Comparison of ENCODE assay signal across 29 cellular contexts in the genomic region with DNA sequence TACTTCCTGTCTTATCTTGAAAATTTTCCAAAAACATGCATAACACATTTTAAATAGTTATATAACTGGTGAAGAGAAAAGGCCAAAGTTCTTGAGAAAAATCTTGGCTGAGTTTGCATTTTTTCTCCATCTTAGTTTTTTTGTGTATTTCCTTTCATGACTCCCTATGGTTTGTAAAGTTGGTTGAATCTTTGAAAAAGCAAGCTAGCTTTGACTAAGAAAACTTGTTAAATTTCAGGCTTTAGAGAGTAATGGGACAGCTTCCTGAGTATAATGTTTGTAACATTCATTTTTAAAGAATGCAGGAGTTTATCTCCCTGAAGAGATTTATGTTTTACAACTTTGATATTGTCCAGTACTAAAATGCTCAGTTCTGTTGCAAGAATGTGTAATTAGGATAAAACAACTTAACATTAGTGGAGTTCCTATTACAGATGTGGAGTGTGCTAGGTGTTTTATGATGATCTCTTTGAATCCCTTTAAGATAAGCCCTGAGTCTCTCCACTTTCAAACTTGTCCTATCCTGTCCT. TPM values are rescaled to one million over a fixed set of nuclear protein-coding genes. Genes with fewer than 3 reads are reported as not detected.
DNase-seq lines count a peak whose midpoint lies in the region; ATAC-seq and TF ChIP-seq lines count a peak whose summit lies in the region.
"Had no signal": no experiment of that assay in that cellular context is flagged by ENCODE, and none has a peak within 500 bp of the region (broad histone marks: within the 10 kb centered on the region; RNA-seq: fewer than 3 reads in every experiment).

No MANE protein-coding gene starts in this region.

- DNase-seq in A673 (ENCODE audit: low spot score), result peak; percentile 59
- DNase-seq in IMR-90, result peak; percentile 13
- no peak for DNase-seq in NCI-H1436 treated with DMSO at 0.1 percent for 48 hours (lab: John Stamatoyannopoulos, UW)
- no peak for DNase-seq in NAMALWA (ENCODE audit: low spot score)
- DNase-seq in left lobe of liver (ENCODE audit: low spot score), result no peak
- DNase-seq: activated CD4-positive, alpha-beta T cell treated with anti-CD3 and anti-CD28 coated beads, Interleukin-2, amount 50 U/mL, for 1 hour; activated naive CD4-positive, alpha-beta T cell treated with anti-CD3 and anti-CD28 coated beads, Interleukin-2, amount 50 U/mL, for 16 hours; anterior cingulate cortex; C1 segment of cervical spinal cord; Caco-2; colonic mucosa; DMS79; endodermal cell; naive thymus-derived CD8-positive, alpha-beta T cell; NCI-H1048; NCI-H187; NCI-H2171 treated with DMSO at 0.1 percent for 48 hours; NCI-H524; occipital lobe; SHP77 had no signal

- intact Hi-C loops in A673 (cut with micrococcal nuclease; ENCODE audit: unreplicated experiment) (no loop called here), IMR-90 (cut with micrococcal nuclease) (loop anchor here (5.0 kb wide), 1 partner anchor 271 kb away; no protein-coding TSS in a partner anchor)
- intact Hi-C loops in dendritic cell treated with granulocyte-macrophage colony-stimulating factor and Interleukin-4, amounts not matched to agents 40 ng/mL and 50 ng/mL, for 4 days (cut with micrococcal nuclease), result no loop called here

- no peaks in the 10 kb centered on the region for H3K36me3 Mint-ChIP-seq in dendritic cell treated with granulocyte-macrophage colony-stimulating factor and Interleukin-4, amounts not matched to agents 40 ng/mL and 50 ng/mL, for 4 days (ENCODE audit: low read depth)
- H3K36me3 Mint-ChIP-seq in nephron (ENCODE audit: low read depth), result no peaks in the 10 kb centered on the region
- H3K36me3 Mint-ChIP-seq: naive thymus-derived CD8-positive, alpha-beta T cell; WTC11 had no signal

- ATAC-seq in IMR-90 (ENCODE audit: low read depth), result peak; percentile 48
- no peak for ATAC-seq in HG02642 (IDR thresholded peaks at IDR 0.05; ENCODE audit: poor library complexity, unreplicated experiment)
- ATAC-seq in left lobe of liver, result no peak
- ATAC-seq: naive thymus-derived CD8-positive, alpha-beta T cell; WTC11 had no signal

- no peak overlapping the region for H2AK5ac ChIP-seq in IMR-90 (ENCODE audit: low read depth, low read length)

- H3K23ac ChIP-seq in IMR-90 (ENCODE audit: low read depth, low read length), result no peak overlapping the region

- H4K20me1 ChIP-seq in IMR-90 (ENCODE audit: insufficient read depth, low read length), result no peaks in the 10 kb centered on the region

- no peaks in the 10 kb centered on the region for H3K9me3 Mint-ChIP-seq in dendritic cell treated with granulocyte-macrophage colony-stimulating factor and Interleukin-4, amounts not matched to agents 40 ng/mL and 50 ng/mL, for 4 days
- no peaks in the 10 kb centered on the region for H3K9me3 Mint-ChIP-seq in nephron
- H3K9me3 Mint-ChIP-seq: activated T-helper 1 cell treated with anti-CD3 and anti-CD28 coated beads, Interleukin-12 subunit alpha, Interleukin-12 subunit beta, Interleukin-2, Interleukin-4 antibody, amounts not matched to agents 30 ng/mL and 10 ng/mL and 1 ng/mL, durations not matched to agents 14 hours and 24 hours and 36 hours; endodermal cell; naive thymus-derived CD8-positive, alpha-beta T cell; stimulated activated naive CD8-positive, alpha-beta T cell treated with anti-CD3 and anti-CD28 coated beads, Interleukin-15, Interleukin-2, amounts not matched to agents 100 ng/mL and 50 ng/mL, for 24 hours; WTC11 had no signal

- H2BK15ac ChIP-seq in IMR-90 (ENCODE audit: low read depth, low read length), result no peak overlapping the region

- H3K79me1 ChIP-seq in IMR-90 (ENCODE audit: low read depth in 1 of 2, low read length in 2 of 2), result no peaks in the 10 kb centered on the region

- H3K27ac Mint-ChIP-seq in dendritic cell treated with granulocyte-macrophage colony-stimulating factor and Interleukin-4, amounts not matched to agents 40 ng/mL and 50 ng/mL, for 4 days, result peak overlapping the region; percentile 23
- peak overlapping the region; percentile 66 to 92 (median 90) for H3K27ac Mint-ChIP-seq in nephron
- H3K27ac Mint-ChIP-seq: activated T-helper 1 cell treated with anti-CD3 and anti-CD28 coated beads, Interleukin-12 subunit alpha, Interleukin-12 subunit beta, Interleukin-2, Interleukin-4 antibody, amounts not matched to agents 30 ng/mL and 10 ng/mL and 1 ng/mL, durations not matched to agents 14 hours and 24 hours and 36 hours; endodermal cell; stimulated activated naive CD8-positive, alpha-beta T cell treated with anti-CD3 and anti-CD28 coated beads, Interleukin-15, Interleukin-2, amounts not matched to agents 100 ng/mL and 50 ng/mL, for 24 hours; WTC11 had no signal

- TF ChIP-seq CTCF in A673 (conservative IDR thresholded peaks at IDR 0.05; ENCODE audit: low read depth, low read length), result no peak
- TF ChIP-seq CTCF in IMR-90 (conservative IDR thresholded peaks at IDR 0.05; ENCODE audit: low read depth, low read length), result no peak
- TF ChIP-seq CTCF in nephron (IDR thresholded peaks at IDR 0.05; ENCODE audit: unreplicated experiment in 3 of 3), result no peak

- no peaks in the 10 kb centered on the region for H3K9me1 ChIP-seq in IMR-90 (ENCODE audit: insufficient read depth, low read length)

- TF ChIP-seq POLR2A in IMR-90 (IDR thresholded peaks at IDR 0.05; ENCODE audit: low read depth, low read length), result no peak

- no peak overlapping the region for H4K5ac ChIP-seq in IMR-90 (ENCODE audit: low read depth, low read length)

- no peak overlapping the region for H2BK20ac ChIP-seq in IMR-90 (ENCODE audit: low read depth, low read length)

- H3K36me3 ChIP-seq in A673 (ENCODE audit: insufficient read depth, low read length, poor library complexity, severe bottlenecking) (no peaks in the 10 kb centered on the region), IMR-90 (ENCODE audit: control insufficient read depth, insufficient read depth, low read length) (no peaks in the 10 kb centered on the region)
- H3K36me3 ChIP-seq: colonic mucosa, esophagus muscularis mucosa had no signal

- no peak overlapping the region for H2BK120ac ChIP-seq in IMR-90 (ENCODE audit: low read depth, low read length)

- H3K9me3 ChIP-seq in A673 (ENCODE audit: low read depth, low read length, poor library complexity, severe bottlenecking) (no peaks in the 10 kb centered on the region), IMR-90 (ENCODE audit: control insufficient read depth, insufficient read depth, low read length) (no peaks in the 10 kb centered on the region)
- H3K9me3 ChIP-seq: Caco-2, colonic mucosa, esophagus muscularis mucosa had no signal

- H3K4me2 ChIP-seq in IMR-90 (ENCODE audit: low read depth, low read length), result peak overlapping the region; percentile 30

- H3K4me1 Mint-ChIP-seq in dendritic cell treated with granulocyte-macrophage colony-stimulating factor and Interleukin-4, amounts not matched to agents 40 ng/mL and 50 ng/mL, for 4 days (ENCODE audit: low read depth), result peaks cover 16% of the 10 kb centered on the region
- H3K4me1 Mint-ChIP-seq in nephron, result peaks cover 17% of the 10 kb centered on the region

- TF ChIP-seq RAD21 in IMR-90 (IDR thresholded peaks at IDR 0.05; ENCODE audit: low read length), result no peak

- H3K56ac ChIP-seq in IMR-90 (ENCODE audit: extremely low read depth, insufficient read depth, low read length), result no peak overlapping the region

- H3K9ac ChIP-seq in IMR-90 (ENCODE audit: low read depth, low read length), result no peak overlapping the region

- H2BK5ac ChIP-seq in IMR-90 (ENCODE audit: low read depth, low read length, poor library complexity, severe bottlenecking), result no peak overlapping the region

- CTCF ChIA-PET in A673 (lab: Charles Lee) (no interaction called here), IMR-90 (lab: Yijun Ruan, JAX) (interaction anchor here (0.7 kb wide), 1 partner anchor 143 kb away, joined by 3 read pairs; no protein-coding TSS in a partner anchor)

- H3K27me3 Mint-ChIP-seq in dendritic cell treated with granulocyte-macrophage colony-stimulating factor and Interleukin-4, amounts not matched to agents 40 ng/mL and 50 ng/mL, for 4 days, result peaks cover 5% of the 10 kb centered on the region
- no peaks in the 10 kb centered on the region for H3K27me3 Mint-ChIP-seq in nephron (ENCODE audit: low read depth)
- H3K27me3 Mint-ChIP-seq: naive thymus-derived CD8-positive, alpha-beta T cell; stimulated activated naive CD8-positive, alpha-beta T cell treated with anti-CD3 and anti-CD28 coated beads, Interleukin-15, Interleukin-2, amounts not matched to agents 100 ng/mL and 50 ng/mL, for 24 hours had no signal

- no peak overlapping the region for H3K4me3 Mint-ChIP-seq in dendritic cell treated with granulocyte-macrophage colony-stimulating factor and Interleukin-4, amounts not matched to agents 40 ng/mL and 50 ng/mL, for 4 days
- no peak overlapping the region for H3K4me3 Mint-ChIP-seq in nephron
- H3K4me3 Mint-ChIP-seq: activated T-helper 1 cell treated with anti-CD3 and anti-CD28 coated beads, Interleukin-12 subunit alpha, Interleukin-12 subunit beta, Interleukin-2, Interleukin-4 antibody, amounts not matched to agents 30 ng/mL and 10 ng/mL and 1 ng/mL, durations not matched to agents 14 hours and 24 hours and 36 hours; endodermal cell; naive thymus-derived CD8-positive, alpha-beta T cell; stimulated activated naive CD8-positive, alpha-beta T cell treated with anti-CD3 and anti-CD28 coated beads, Interleukin-15, Interleukin-2, amounts not matched to agents 100 ng/mL and 50 ng/mL, for 24 hours; WTC11 had no signal

- in situ Hi-C loops in IMR-90 (cut with MboI; ENCODE audit: low sequenced_read_pairs), result loop anchor here (25.0 kb wide), 1 partner anchor 631 kb away; no protein-coding TSS in a partner anchor

- H4K8ac ChIP-seq in IMR-90 (ENCODE audit: low read depth in 2 of 2, low read length in 2 of 2), result no peak overlapping the region

- H2AFZ ChIP-seq in IMR-90 (replicated peaks; ENCODE audit: low read length, poor library complexity), result no peak overlapping the region

- H3K27ac ChIP-seq in A673 (ENCODE audit: low read depth, low read length, poor library complexity, severe bottlenecking) (peak overlapping the region; percentile 48), IMR-90 (ENCODE audit: insufficient read depth, low read length) (no peak overlapping the region)
- H3K27ac ChIP-seq: colonic mucosa, esophagus muscularis mucosa, HL-60, skin epidermis had no signal

- no peak overlapping the region for H3K14ac ChIP-seq in IMR-90 (replicated peaks; ENCODE audit: low read depth, low read length)

- H3K4ac ChIP-seq in IMR-90 (ENCODE audit: low read depth, low read length), result no peak overlapping the region

- no peak overlapping the region for H3K18ac ChIP-seq in IMR-90 (ENCODE audit: low read depth, low read length)

- no peak overlapping the region for H2AK9ac ChIP-seq in IMR-90 (replicated peaks; ENCODE audit: low read depth, low read length, poor library complexity)

- dilution Hi-C loops in IMR-90 (cut with HindIII; ENCODE audit: low sequenced_read_pairs, unreplicated experiment), result no loop called here

- no peak overlapping the region for H4K91ac ChIP-seq in IMR-90 (ENCODE audit: insufficient read depth, low read depth, low read length)

- H3K4me3 ChIP-seq in A673 (ENCODE audit: low read depth, low read length, poor library complexity, severe bottlenecking) (no peak overlapping the region), IMR-90 (ENCODE audit: insufficient read depth, low read depth, low read length) (no peak overlapping the region)
- H3K4me3 ChIP-seq: colonic mucosa, esophagus muscularis mucosa, skin epidermis had no signal

- BruUV-seq in A673 (replicated peaks; lab: Mats Ljungman, UMichigan), result no TSS peak
- BruUV-seq in IMR-90 (replicated peaks; lab: Mats Ljungman, UMichigan), result no TSS peak

- H3K4me1 ChIP-seq in A673 (ENCODE audit: insufficient read depth, low read length, poor library complexity, severe bottlenecking), result peaks cover 28% of the 10 kb centered on the region
- H3K4me1 ChIP-seq in IMR-90 (ENCODE audit: control insufficient read depth, insufficient read depth, low read length), result peaks cover 7% of the 10 kb centered on the region
- H3K4me1 ChIP-seq: colonic mucosa had no signal

- no peaks in the 10 kb centered on the region for H3K27me3 ChIP-seq in A673 (replicated peaks; ENCODE audit: insufficient read depth, low read depth, low read length, poor library complexity)
- H3K27me3 ChIP-seq in IMR-90 (ENCODE audit: control insufficient read depth, insufficient read depth, low read length), result no peaks in the 10 kb centered on the region
- H3K27me3 ChIP-seq: colonic mucosa, esophagus muscularis mucosa had no signal

- POLR2A ChIA-PET in A673 (lab: Charles Lee; ENCODE audit: low non-redundant PET) (no interaction called here), IMR-90 (lab: Charles Lee; ENCODE audit: unreplicated experiment) (no interaction called here)

RNA-seq across cellular contexts. Expression of gene HERPUD2, which starts 11.1 kb away (rescaled TPM):
- 23.1 and 23.3 TPM in 2 replicates for total RNA-seq in A673 (2021)
- total RNA-seq in IMR-90 (2012; rRNA removed), result 18.3 and 22.2 TPM in 2 replicates
- 26.8 and 27.2 TPM in 2 replicates for polyA plus RNA-seq in IMR-90 (2012; rRNA removed)
- polyA plus RNA-seq in IMR-90 (2012; cell fraction: cytosol; rRNA removed), result 7.9 and 15.9 TPM in 2 replicates
- 11.7 and 13.3 TPM in 2 replicates for polyA plus RNA-seq in IMR-90 (2012; cell fraction: nucleus; rRNA removed; ENCODE audit: low replicate concordance)
- total RNA-seq in left lobe of liver, result 12.2 TPM

Comparison
In these comparisons a context has a peak if more than half of its experiments do, and no peak if none do; other contexts are left out.
1. DNase-seq: peak in A673 (single experiment) and IMR-90 (single experiment); none in NCI-H1436 treated with DMSO at 0.1 percent for 48 hours (single experiment), NAMALWA (single experiment) and left lobe of liver (single experiment).